In genomic region chr3:9361691-9362388, GRCh38 we compare ENCODE assay signal across 9 cellular contexts. TPM values are rescaled to one million over a fixed set of nuclear protein-coding genes. Genes with fewer than 3 reads are reported as not detected.
DNase-seq lines count a peak whose midpoint lies in the region; ATAC-seq, FAIRE-seq and TF ChIP-seq lines count a peak whose summit lies in the region.
"Had no signal": no experiment of that assay in that cellular context is flagged by ENCODE, and none has a peak within 500 bp of the region (broad histone marks: within the 10 kb centered on the region; RNA-seq: fewer than 3 reads in every experiment).

No MANE protein-coding gene starts in this region.

- POLR2A ChIA-PET in IMR-90 (lab: Charles Lee; ENCODE audit: unreplicated experiment) = interaction anchor here (0.6 to 1.1 kb wide), 2 partner anchors 31 to 84 kb away, joined by 4 to 14 read pairs; no protein-coding TSS in a partner anchor

- peak overlapping the region; percentile 67; the same call in 1 of the 2 replicates for H3K4me3 ChIP-seq in IMR-90 (ENCODE audit: insufficient read depth, low read depth, low read length)

- no peak for TF ChIP-seq CTCF in CD14-positive monocyte (IDR thresholded peaks at IDR 0.05)
- TF ChIP-seq CTCF in IMR-90 (conservative IDR thresholded peaks at IDR 0.05; ENCODE audit: low read depth, low read length) = no peak
- no peak for TF ChIP-seq CTCF in brain (conservative IDR thresholded peaks at IDR 0.05)

- no peak for FAIRE-seq in GM12892 (lab: Jason Lieb, UNC)

- H3K27me3 ChIP-seq in IMR-90 (ENCODE audit: control insufficient read depth, insufficient read depth, low read length) = no peaks in the 10 kb centered on the region

- H3K36me3 Mint-ChIP-seq in CD14-positive monocyte = peaks cover 21 to 22% of the 10 kb centered on the region in 2 donors
- H3K36me3 Mint-ChIP-seq in brain = peaks cover 21% of the 10 kb centered on the region
- no peaks in the 10 kb centered on the region for H3K36me3 Mint-ChIP-seq in naive B cell

- no peak overlapping the region for H3K56ac ChIP-seq in IMR-90 (ENCODE audit: extremely low read depth, insufficient read depth, low read length)

- no peak overlapping the region for H2BK120ac ChIP-seq in IMR-90 (ENCODE audit: low read depth, low read length)

- H3K23ac ChIP-seq in IMR-90 (ENCODE audit: low read depth, low read length) = no peak overlapping the region

- H3K9me3 Mint-ChIP-seq in CD14-positive monocyte = peaks cover 0 to 3% (median 0%) of the 10 kb centered on the region in 7 donors
- no peaks in the 10 kb centered on the region for H3K9me3 Mint-ChIP-seq in brain
- H3K9me3 Mint-ChIP-seq in naive B cell = no peaks in the 10 kb centered on the region

- TF ChIP-seq POLR2A in IMR-90 (IDR thresholded peaks at IDR 0.05; ENCODE audit: low read depth, low read length) (no peak), GM18505 (IDR thresholded peaks at IDR 0.05; ENCODE audit: borderline replicate concordance, extremely low read depth, insufficient read depth, insufficient read length) (no peak), GM12892 (IDR thresholded peaks at IDR 0.05; ENCODE audit: low read depth, low read length) (no peak)

- no peak overlapping the region for H3K14ac ChIP-seq in IMR-90 (replicated peaks; ENCODE audit: low read depth, low read length)

- H3K4me1 ChIP-seq in IMR-90 (ENCODE audit: control insufficient read depth, insufficient read depth, low read length) = peaks cover 3% of the 10 kb centered on the region

- no peak overlapping the region for H2BK15ac ChIP-seq in IMR-90 (ENCODE audit: low read depth, low read length)

- CTCF ChIA-PET in IMR-90 (lab: Yijun Ruan, JAX) = interaction anchor here (0.6 to 2.6 kb wide), 2 partner anchors 9 to 95 kb away, joined by 3 to 15 read pairs; no protein-coding TSS in a partner anchor

- H2AK5ac ChIP-seq in IMR-90 (ENCODE audit: low read depth, low read length) = peak overlapping the region; percentile 60; the same call in 1 of the 2 replicates

- peaks cover 8% of the 10 kb centered on the region for H3K4me1 Mint-ChIP-seq in CD14-positive monocyte
- H3K4me1 Mint-ChIP-seq in brain = peaks cover 21% of the 10 kb centered on the region
- H3K4me1 Mint-ChIP-seq in naive B cell = peaks cover 0 to 22% (median 18%) of the 10 kb centered on the region in 3 donors

- no peaks in the 10 kb centered on the region for H4K20me1 ChIP-seq in IMR-90 (ENCODE audit: insufficient read depth, low read length)

- WGBS in IMR-90 (ENCODE audit: extremely low coverage in 2 of 2, insufficient read length in 1 of 2), 2 experiments = 86% methylated on average over 3 of the region's 5 CpGs; no CpG with 5 or more reads in 1 of the 2 experiments

- peaks cover 5% of the 10 kb centered on the region; the same call in 1 of the 2 replicates for H3K9me1 ChIP-seq in IMR-90 (ENCODE audit: insufficient read depth, low read length)

- H4K91ac ChIP-seq in IMR-90 (ENCODE audit: insufficient read depth, low read depth, low read length) = no peak overlapping the region

- no peak overlapping the region for H2AK9ac ChIP-seq in IMR-90 (replicated peaks; ENCODE audit: low read depth, low read length, poor library complexity)

- in situ Hi-C loops in IMR-90 (cut with MboI; ENCODE audit: low sequenced_read_pairs) = loop anchor here (25.0 kb wide), 1 partner anchor 300 kb away; no protein-coding TSS in a partner anchor

- BruUV-seq in IMR-90 (replicated peaks; lab: Mats Ljungman, UMichigan) = TSS peak; percentile 55

- H3K27me3 Mint-ChIP-seq in CD14-positive monocyte (ENCODE audit: low read depth in 3 of 3) (peaks cover 2 to 6% (median 5%) of the 10 kb centered on the region in 3 donors), brain (peaks cover 10% of the 10 kb centered on the region), naive B cell (no peaks in the 10 kb centered on the region)

- intact Hi-C loops in CD14-positive monocyte (cut with micrococcal nuclease) = loop anchor here (5.0 kb wide), 1 partner anchor 35 kb away; the partner anchor contains the start of gene SETD5 (in 2 of the 2)
- intact Hi-C loops in IMR-90 (cut with micrococcal nuclease) = no loop called here

- peak overlapping the region; percentile 96; the same call in 1 of the 2 replicates for H3K4ac ChIP-seq in IMR-90 (ENCODE audit: low read depth, low read length)

- no peaks in the 10 kb centered on the region for H3K9me3 ChIP-seq in IMR-90 (ENCODE audit: control insufficient read depth, insufficient read depth, low read length)

- ATAC-seq in IMR-90 (ENCODE audit: low read depth) = no peak
- ATAC-seq in naive B cell (ENCODE audit: low read depth in 2 of 2) = no peak
- no peak for ATAC-seq in GM18505 (IDR thresholded peaks at IDR 0.05; ENCODE audit: unreplicated experiment)
- no peak for ATAC-seq in GM21367 (IDR thresholded peaks at IDR 0.05; ENCODE audit: unreplicated experiment)

- H2BK5ac ChIP-seq in IMR-90 (ENCODE audit: low read depth, low read length, poor library complexity, severe bottlenecking) = no peak overlapping the region

- H3K79me1 ChIP-seq in IMR-90 (ENCODE audit: low read depth in 1 of 2, low read length in 2 of 2) = peaks cover 24 to 37% of the 10 kb centered on the region in 2 experiments

- no peak for DNase-seq in CD14-positive monocyte (ENCODE audit: low spot score)
- DNase-seq in IMR-90 = no peak
- no peak for DNase-seq in naive B cell
- DNase-seq in GM12892 (ENCODE audit: insufficient read length) = no peak
- DNase-seq in HT-29 (ENCODE audit: low spot score) = no peak
- DNase-seq: HCEC 1CT had no signal

- dilution Hi-C loops in IMR-90 (cut with HindIII; ENCODE audit: low sequenced_read_pairs, unreplicated experiment) = no loop called here

- H3K18ac ChIP-seq in IMR-90 (ENCODE audit: low read depth, low read length) = no peak overlapping the region

- peak overlapping the region; percentile 93 to 100; a peak in 3 of 4 replicates for H4K8ac ChIP-seq in IMR-90 (ENCODE audit: low read depth in 2 of 2, low read length in 2 of 2)

- peak overlapping the region in 1 of 2 donors; percentile 94 for H3K4me3 Mint-ChIP-seq in CD14-positive monocyte
- H3K4me3 Mint-ChIP-seq in brain = peak overlapping the region; percentile 90 to 96 (median 93)
- H3K4me3 Mint-ChIP-seq in naive B cell = peak overlapping the region in 5 of 8 donors; percentile 13 to 96 (median 72)

- H2BK20ac ChIP-seq in IMR-90 (ENCODE audit: low read depth, low read length) = no peak overlapping the region

- peak overlapping the region; percentile 85; the same call in 1 of the 2 replicates for H3K4me2 ChIP-seq in IMR-90 (ENCODE audit: low read depth, low read length)

- TF ChIP-seq RAD21 in IMR-90 (IDR thresholded peaks at IDR 0.05; ENCODE audit: low read length) = no peak

- H3K27ac ChIP-seq in IMR-90 (ENCODE audit: insufficient read depth, low read length) = no peak overlapping the region

- no peak overlapping the region for H2AFZ ChIP-seq in IMR-90 (replicated peaks; ENCODE audit: low read length, poor library complexity)

- H3K27ac Mint-ChIP-seq in CD14-positive monocyte (peak overlapping the region; percentile 98 to 100 (median 99)), brain (peak overlapping the region in 3 of 5 experiments; percentile 16 to 99 (median 98)), naive B cell (peak overlapping the region in 3 of 6 donors; percentile 34 to 98 (median 97))

- no peak overlapping the region; the same call in 1 of the 2 replicates for H4K5ac ChIP-seq in IMR-90 (ENCODE audit: low read depth, low read length)

- peaks cover 8% of the 10 kb centered on the region for H3K36me3 ChIP-seq in IMR-90 (ENCODE audit: control insufficient read depth, insufficient read depth, low read length)

- no peak overlapping the region for H3K9ac ChIP-seq in IMR-90 (ENCODE audit: low read depth, low read length)

TF ChIP-seq in IMR-90, 13 proteins besides CTCF, POLR2A, EP300 and RAD21 (continues in another document):
- TF ChIP-seq BHLHE40 (IDR thresholded peaks at IDR 0.05; ENCODE audit: low read depth, low read length) (no peak), FOS (IDR thresholded peaks at IDR 0.05; ENCODE audit: low read depth, low read length) (no peak), CEBPB (IDR thresholded peaks at IDR 0.05; ENCODE audit: low read depth, low read length) (no peak), CHD1 (IDR thresholded peaks at IDR 0.05; ENCODE audit: low read depth, low read length) (no peak), RCOR1 (IDR thresholded peaks at IDR 0.05; ENCODE audit: insufficient replicate concordance, low read length) (no peak), RFX5 (IDR thresholded peaks at IDR 0.05; ENCODE audit: low read depth, low read length) (no peak), MXI1 (IDR thresholded peaks at IDR 0.05; ENCODE audit: borderline replicate concordance, low read depth, low read length) (no peak), NFE2L2 (IDR thresholded peaks at IDR 0.05; ENCODE audit: low read depth, low read length) (no peak), SMC3 (IDR thresholded peaks at IDR 0.05; ENCODE audit: low read depth, low read length) (no peak)
- TF ChIP-seq, protein P1, sequence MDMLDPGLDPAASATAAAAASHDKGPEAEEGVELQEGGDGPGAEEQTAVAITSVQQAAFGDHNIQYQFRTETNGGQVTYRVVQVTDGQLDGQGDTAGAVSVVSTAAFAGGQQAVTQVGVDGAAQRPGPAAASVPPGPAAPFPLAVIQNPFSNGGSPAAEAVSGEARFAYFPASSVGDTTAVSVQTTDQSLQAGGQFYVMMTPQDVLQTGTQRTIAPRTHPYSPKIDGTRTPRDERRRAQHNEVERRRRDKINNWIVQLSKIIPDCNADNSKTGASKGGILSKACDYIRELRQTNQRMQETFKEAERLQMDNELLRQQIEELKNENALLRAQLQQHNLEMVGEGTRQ (IDR thresholded peaks at IDR 0.05; ENCODE audit: low read depth, low read length) = no peak

RNA-seq across cellular contexts. Expression of gene THUMPD3, which starts 1.0 kb away (rescaled TPM):
- polyA plus RNA-seq in CD14-positive monocyte (10 to 100 TPM; 11.5 to 13.1 TPM), IMR-90 (2012; rRNA removed) (22.3 and 28.2 TPM in 2 replicates), brain (ENCODE audit: insufficient read depth, low read depth, low replicate concordance) (20.6 TPM), naive B cell (ENCODE audit: low read depth in 6 of 6) (10 to 100 TPM in 5 of 6 donors, 1 to 10 TPM in 1; 9.6 to 21.5 (median 17.5) TPM)
- total RNA-seq in IMR-90 (2012; rRNA removed) = 43.9 and 60.5 TPM in 2 replicates
- 5.8 and 6.1 TPM in 2 replicates for polyA plus RNA-seq in IMR-90 (2012; cell fraction: cytosol; rRNA removed)
- 7.8 and 17.3 TPM in 2 replicates for polyA plus RNA-seq in IMR-90 (2012; cell fraction: nucleus; rRNA removed; ENCODE audit: low replicate concordance)
- polyA plus RNA-seq in GM12892 (2012; ENCODE audit: missing spikeins) = 45.9 TPM
- 12.2 and 21.1 TPM in 2 replicates for total RNA-seq in HT-29 (2014; rRNA removed; shearing (Covaris generic))

RNA-seq across cellular contexts. Expression of gene SETD5, which starts 35.6 kb away (rescaled TPM):
- polyA plus RNA-seq in CD14-positive monocyte (10 to 100 TPM in 1 of 2 donors, 1 to 10 TPM in 1; 4.1 to 13.7 TPM), IMR-90 (2012; rRNA removed) (42.7 and 45.1 TPM in 2 replicates), brain (ENCODE audit: insufficient read depth, low read depth, low replicate concordance) (32.7 TPM), naive B cell (ENCODE audit: low read depth in 6 of 6) (10 to 100 TPM; 26.9 to 80.7 (median 42.5) TPM)
- total RNA-seq in IMR-90 (2012; rRNA removed) = 50.0 and 62.9 TPM in 2 replicates
- 14.4 and 24.9 TPM in 2 replicates for polyA plus RNA-seq in IMR-90 (2012; cell fraction: cytosol; rRNA removed)
- 87.1 and 210 TPM in 2 replicates for polyA plus RNA-seq in IMR-90 (2012; cell fraction: nucleus; rRNA removed; ENCODE audit: low replicate concordance)
- 60.5 TPM for polyA plus RNA-seq in GM12892 (2012; ENCODE audit: missing spikeins)
- 27.3 and 41.9 TPM in 2 replicates for total RNA-seq in HT-29 (2014; rRNA removed; shearing (Covaris generic))
